ENCODE assay signal across 28 cellular contexts in genomic region chr1:201842472-201843020, GRCh38. TPM values are rescaled to one million over a fixed set of nuclear protein-coding genes. Genes with fewer than 3 reads are reported as not detected.
DNase-seq lines count a peak whose midpoint lies in the region; ATAC-seq, FAIRE-seq and TF ChIP-seq lines count a peak whose summit lies in the region.
"Had no signal": no experiment of that assay in that cellular context is flagged by ENCODE, and none has a peak within 500 bp of the region (broad histone marks: within the 10 kb centered on the region; RNA-seq: fewer than 3 reads in every experiment).

No MANE protein-coding gene starts in this region.

- no peak overlapping the region for H3K4me3 Mint-ChIP-seq in GM23338
- no peak overlapping the region for H3K4me3 Mint-ChIP-seq in WTC11
- H3K4me3 Mint-ChIP-seq: T-helper 1 cell treated with Interleukin-12 subunit alpha and Interleukin-12 subunit beta and Interleukin-4 antibody, amounts not matched to agents 30 μg/mL and 1 μg/mL, for 36 hours had no signal

- H3K27ac Mint-ChIP-seq in GM23338 (no peak overlapping the region), WTC11 (peak overlapping the region; percentile 33)
- H3K27ac Mint-ChIP-seq: T-helper 1 cell treated with Interleukin-12 subunit alpha and Interleukin-12 subunit beta and Interleukin-4 antibody, amounts not matched to agents 30 μg/mL and 1 μg/mL, for 36 hours had no signal

- H4K20me1 ChIP-seq in GM23338 (replicated peaks; ENCODE audit: insufficient read depth) (peaks cover 66% of the 10 kb centered on the region), HepG2 (ENCODE audit: insufficient read depth, low read length) (no peaks in the 10 kb centered on the region; the same call in 1 of the 2 replicates)

- ATAC-seq in GM23338 (no peak; the same call in 2 of the 3 replicates), WTC11 (no peak), HepG2 (peak; percentile 81), GM18858 (IDR thresholded peaks at IDR 0.05; ENCODE audit: unreplicated experiment) (no peak), GM18861 (IDR thresholded peaks at IDR 0.05; ENCODE audit: unreplicated experiment) (no peak)
- ATAC-seq: stimulated activated naive CD8-positive, alpha-beta T cell treated with anti-CD3 and anti-CD28 coated beads, Interleukin-15, Interleukin-2, amounts not matched to agents 100 U/mL and 50 U/mL, for 24 hours had no signal

- peak; percentile 34 for DNase-seq in CD1c-positive myeloid dendritic cell (ENCODE audit: extremely low spot score)
- DNase-seq in GM23338 (ENCODE audit: low spot score): no peak
- DNase-seq in WTC11 (ENCODE audit: low spot score): no peak
- DNase-seq in HepG2 (ENCODE audit: low spot score): peak; percentile 54
- DNase-seq in NCI-H82 (lab: John Stamatoyannopoulos, UW): no peak
- DNase-seq in medulla oblongata (ENCODE audit: extremely low spot score): no peak
- DNase-seq: activated CD4-positive, alpha-beta T cell treated with anti-CD3 and anti-CD28 coated beads, Interleukin-2, amount 50 U/mL, for 4 hours; activated CD8-positive, alpha-beta memory T cell treated with anti-CD3 and anti-CD28 coated beads, Interleukin-2, amount 50 U/mL, for 48 hours; COR-L47; DND-41; effector memory CD4-positive, alpha-beta T cell; mesenchymal stem cell; MG63; NCI-H187 treated with DMSO at 0.1 percent for 48 hours; nucleus accumbens; PC-9; retina; SHP77 treated with DMSO at 0.1 percent for 48 hours; stimulated activated CD4-positive, alpha-beta T cell treated with anti-CD3 and anti-CD28 coated beads, Interleukin-4, amount 100 ng/mL, for 24 hours; stimulated activated naive CD8-positive, alpha-beta T cell treated with anti-CD3 and anti-CD28 coated beads, Interleukin-15, Interleukin-2, amounts not matched to agents 100 U/mL and 50 U/mL, for 24 hours; thyroid gland; WERI-Rb-1 had no signal

- H3K27me3 Mint-ChIP-seq in GM23338 (ENCODE audit: insufficient read depth, low read depth, poor library complexity) (no peaks in the 10 kb centered on the region), WTC11 (ENCODE audit: low read depth) (no peaks in the 10 kb centered on the region)

- no peaks in the 10 kb centered on the region for H3K9me3 Mint-ChIP-seq in GM23338
- H3K9me3 Mint-ChIP-seq in WTC11: no peaks in the 10 kb centered on the region
- H3K9me3 Mint-ChIP-seq: T-helper 1 cell treated with Interleukin-12 subunit alpha and Interleukin-12 subunit beta and Interleukin-4 antibody, amounts not matched to agents 30 μg/mL and 1 μg/mL, for 36 hours had no signal

- no peak for TF ChIP-seq RAD21 in HepG2 (CRISPR knock-in tag; IDR thresholded peaks at IDR 0.05)

- 10% methylated on average over 2 of the region's 2 CpGs for WGBS in HepG2 (ENCODE audit: low lambda C conversion rate)

- no peak for FAIRE-seq in HepG2 (lab: Jason Lieb, UNC)
- FAIRE-seq: colon, H54 had no signal

- H3K27ac ChIP-seq in GM23338 (ENCODE audit: low read depth) (peak overlapping the region; percentile 48; the same call in 1 of the 2 replicates), HepG2 (ENCODE audit: extremely low read length, insufficient read depth, low read length) (peak overlapping the region; percentile 37)
- H3K27ac ChIP-seq: esophagus muscularis mucosa, PC-9, thyroid gland, WERI-Rb-1 had no signal

- TF ChIP-seq CTCF in GM23338 (conservative IDR thresholded peaks at IDR 0.05; ENCODE audit: low read depth in 2 of 2): no peak
- TF ChIP-seq CTCF in WTC11 (IDR thresholded peaks at IDR 0.05): no peak
- TF ChIP-seq CTCF in HepG2 (CRISPR knock-in tag; IDR thresholded peaks at IDR 0.05): no peak

- H2AFZ ChIP-seq in GM23338 (no peak overlapping the region), HepG2 (ENCODE audit: low read length) (no peak overlapping the region)
- H2AFZ ChIP-seq: PC-9 had no signal

- H3K4me3 ChIP-seq in GM23338 (0 out of 2 replicates have a peak overlapping the region, but pooled peaks have one; percentile 16), HepG2 (replicated peaks in 1 of 3; ENCODE audit: insufficient read depth in 1 of 3, low read depth in 2 of 3, low read length in 3 of 3) (no peak overlapping the region)
- H3K4me3 ChIP-seq: esophagus muscularis mucosa, MG63, PC-9, thyroid gland had no signal

- H3K4me1 ChIP-seq in GM23338 (ENCODE audit: insufficient read depth) (peaks cover 27% of the 10 kb centered on the region), HepG2 (ENCODE audit: insufficient read depth, low read length) (peaks cover 43% of the 10 kb centered on the region)

- no peaks in the 10 kb centered on the region for H3K9me3 ChIP-seq in HepG2 (ENCODE audit: low read length)
- H3K9me3 ChIP-seq: esophagus muscularis mucosa, MG63, thyroid gland had no signal

- H3K4me1 Mint-ChIP-seq in GM23338 (peaks cover 29% of the 10 kb centered on the region), WTC11 (peaks cover 29% of the 10 kb centered on the region)

- no peak for TF ChIP-seq POLR2A in HepG2 (IDR thresholded peaks at IDR 0.05; ENCODE audit: insufficient read depth in 1 of 2, low read depth in 2 of 2, low read length in 2 of 2)

- no peaks in the 10 kb centered on the region for H3K9me2 ChIP-seq in GM23338 (ENCODE audit: insufficient read depth)

- POLR2A ChIA-PET in WTC11 (lab: Charles Lee) (no interaction called here), HepG2 (lab: Yijun Ruan, JAX) (interaction anchor here (1.6 kb wide), 1 partner anchor 13 kb away, joined by 10 read pairs; the partner anchor contains the start of gene IPO9)

- H3K9ac ChIP-seq in HepG2 (ENCODE audit: insufficient read depth, low read depth, low read length): no peak overlapping the region

- H3K36me3 Mint-ChIP-seq in GM23338 (ENCODE audit: low read depth): peaks cover 14% of the 10 kb centered on the region
- H3K36me3 Mint-ChIP-seq in WTC11: peaks cover 13% of the 10 kb centered on the region

- peaks cover 100% of the 10 kb centered on the region for H3K79me2 ChIP-seq in GM23338 (replicated peaks; ENCODE audit: insufficient read depth)
- peaks cover 76% of the 10 kb centered on the region for H3K79me2 ChIP-seq in HepG2 (ENCODE audit: insufficient read depth, low read length)

- no TSS peak for BruUV-seq in HepG2 (replicated peaks; lab: Mats Ljungman, UMichigan)

- TF ChIP-seq EP300 in HepG2 (IDR thresholded peaks at IDR 0.05; ENCODE audit: low read depth in 2 of 2, low read length in 2 of 2) (peak in 1 of 2 experiments; percentile 48; a peak in 1 of 4 replicates), HepG2 (CRISPR knock-in tag; IDR thresholded peaks at IDR 0.05; ENCODE audit: borderline replicate concordance) (no peak)

- intact Hi-C loops in HepG2 (cut with micrococcal nuclease; ENCODE audit: unreplicated experiment): no loop called here

- in situ Hi-C loops in HepG2 (cut with HindIII; ENCODE audit: extremely low pct_ligation_motif_present, low pct_unique_long_range_greater_than_20kb): no loop called here

- CTCF ChIA-PET in WTC11 (lab: Charles Lee) (interaction anchor here (0.9 to 5.6 kb wide), 4 partner anchors 13 to 312 kb away, joined by 3 to 29 read pairs (median 5); partner anchors contain the start of gene IPO9), HepG2 (lab: Yijun Ruan, JAX; ENCODE audit: low intra/inter-chr PET ratio, low total read pairs) (no interaction called here)

- H3K27me3 ChIP-seq in GM23338 (ENCODE audit: insufficient read depth) (no peaks in the 10 kb centered on the region), HepG2 (ENCODE audit: control insufficient read depth in 1 of 2, insufficient read depth in 2 of 2, low read length in 2 of 2) (no peaks in the 10 kb centered on the region)
- H3K27me3 ChIP-seq: esophagus muscularis mucosa, MG63, thyroid gland had no signal

- H3K4me2 ChIP-seq in GM23338 (peak overlapping the region; percentile 52), HepG2 (ENCODE audit: low read depth, low read length) (no peak overlapping the region; the same call in 1 of the 2 replicates)
- H3K4me2 ChIP-seq: PC-9 had no signal

- no peaks in the 10 kb centered on the region for H3F3A ChIP-seq in GM23338 (replicated peaks; ENCODE audit: low read depth)

- H3K36me3 ChIP-seq in GM23338 (ENCODE audit: insufficient read depth) (peaks cover 4% of the 10 kb centered on the region; the same call in 1 of the 2 replicates), HepG2 (replicated peaks in 1 of 2; ENCODE audit: control insufficient read depth in 1 of 2, insufficient read depth in 2 of 2, low read length in 2 of 2) (peaks cover 2 to 16% of the 10 kb centered on the region in 2 experiments; a peak in 3 of 5 replicates)
- H3K36me3 ChIP-seq: thyroid gland had no signal

RNA-seq across cellular contexts. Expression of gene IPO9, which starts 13.6 kb away (rescaled TPM):
- total RNA-seq in GM23338 (2014; rRNA removed; shearing (Covaris generic)): 41.1 and 47.6 TPM in 2 replicates
- polyA plus RNA-seq in GM23338 (2016; fragmentation: Nextera tagmentation; extraction: Ambion mirVana) (70.8 and 87.4 TPM in 2 replicates), HepG2 (2011; rRNA removed) (24.6 and 31.0 TPM in 2 replicates)
- total RNA-seq in WTC11 (2021) (94.1 to 98.6 TPM (median 97.2 TPM) in 3 replicates), HepG2 (2016; rRNA removed; fragmentation: Illumina TruSeq; extraction: Trizol) (34.8 and 54.2 TPM in 2 replicates)
- 2.7 and 3.0 TPM in 2 replicates for total RNA-seq in HepG2 (2016; cell fraction: cytosol; rRNA removed; fragmentation: Illumina TruSeq; extraction: Trizol; ENCODE audit: low read depth)
- 33.2 and 45.5 TPM in 2 replicates for total RNA-seq in HepG2 (2016; cell fraction: insoluble cytoplasmic fraction; rRNA removed; fragmentation: Illumina TruSeq; extraction: Trizol)
- 17.5 and 18.0 TPM in 2 replicates for total RNA-seq in HepG2 (2016; cell fraction: membrane; rRNA removed; fragmentation: Illumina TruSeq; extraction: Trizol)
- 36.0 and 37.9 TPM in 2 replicates for total RNA-seq in HepG2 (2016; cell fraction: nucleus; rRNA removed; fragmentation: Illumina TruSeq; extraction: Trizol)
- 13.7 and 14.3 TPM in 2 replicates for polyA plus RNA-seq in HepG2 (2011; cell fraction: cytosol; rRNA removed)
- 28.0 and 34.2 TPM in 2 replicates for polyA plus RNA-seq in HepG2 (2011; cell fraction: nucleus; rRNA removed)
- 19.5 and 22.2 TPM in 2 replicates for polyA plus RNA-seq in HepG2 (2012)
- polyA plus RNA-seq in HepG2 (2016; cell fraction: cytosol; fragmentation: Illumina TruSeq; extraction: Trizol; ENCODE audit: low read depth): 4.2 and 6.1 TPM in 2 replicates
- 61.7 and 63.3 TPM in 2 replicates for polyA plus RNA-seq in HepG2 (2016; cell fraction: insoluble cytoplasmic fraction; fragmentation: Illumina TruSeq; extraction: Trizol; ENCODE audit: low read depth)
- polyA plus RNA-seq in HepG2 (2016; cell fraction: membrane; fragmentation: Illumina TruSeq; extraction: Trizol; ENCODE audit: low read depth): 15.5 and 18.5 TPM in 2 replicates
- 63.6 and 67.7 TPM in 2 replicates for polyA plus RNA-seq in HepG2 (2016; cell fraction: nucleus; fragmentation: Illumina TruSeq; extraction: Trizol; ENCODE audit: insufficient read depth, low read depth)
- polyA minus RNA-seq in HepG2 (2011; rRNA and poly(A)+ RNA removed; ENCODE audit: low replicate concordance): 39.2 and 117 TPM in 2 replicates
- 19.0 and 19.9 TPM in 2 replicates for polyA minus RNA-seq in HepG2 (2011; cell fraction: cytosol; rRNA and poly(A)+ RNA removed)
- 25.9 and 27.0 TPM in 2 replicates for polyA minus RNA-seq in HepG2 (2011; cell fraction: nucleus; rRNA and poly(A)+ RNA removed)

RNA-seq across cellular contexts. Expression of gene SHISA4, which starts 46.2 kb away (rescaled TPM):
- 3.8 and 9.2 TPM in 2 replicates for total RNA-seq in GM23338 (2014; rRNA removed; shearing (Covaris generic))
- polyA plus RNA-seq in GM23338 (2016; fragmentation: Nextera tagmentation; extraction: Ambion mirVana) (5.4 and 8.0 TPM in 2 replicates), HepG2 (2011; rRNA removed) (1.0 and 1.1 TPM in 2 replicates)
- total RNA-seq in WTC11 (2021) (6.3 to 9.9 TPM (median 8.1 TPM) in 3 replicates), HepG2 (2016; rRNA removed; fragmentation: Illumina TruSeq; extraction: Trizol) (0.24 and 0.51 TPM in 2 replicates)
- 0.97 and 1.8 TPM in 2 replicates for total RNA-seq in HepG2 (2016; cell fraction: cytosol; rRNA removed; fragmentation: Illumina TruSeq; extraction: Trizol; ENCODE audit: low read depth)
- 0.21 and 0.45 TPM in 2 replicates for total RNA-seq in HepG2 (2016; cell fraction: insoluble cytoplasmic fraction; rRNA removed; fragmentation: Illumina TruSeq; extraction: Trizol)
- total RNA-seq in HepG2 (2016; cell fraction: membrane; rRNA removed; fragmentation: Illumina TruSeq; extraction: Trizol): 0.86 and 1.4 TPM in 2 replicates
- total RNA-seq in HepG2 (2016; cell fraction: nucleus; rRNA removed; fragmentation: Illumina TruSeq; extraction: Trizol): 0.44 and 0.47 TPM in 2 replicates
- polyA plus RNA-seq in HepG2 (2011; cell fraction: cytosol; rRNA removed): 0.59 and 1.4 TPM in 2 replicates
- 0.83 and 1.5 TPM in 2 replicates for polyA plus RNA-seq in HepG2 (2011; cell fraction: nucleus; rRNA removed)
- polyA plus RNA-seq in HepG2 (2012): 0.17 TPM in 1 of 2 replicates, not detected in the other
- 2.6 and 3.1 TPM in 2 replicates for polyA plus RNA-seq in HepG2 (2016; cell fraction: cytosol; fragmentation: Illumina TruSeq; extraction: Trizol; ENCODE audit: low read depth)
- 0.36 and 0.81 TPM in 2 replicates for polyA plus RNA-seq in HepG2 (2016; cell fraction: insoluble cytoplasmic fraction; fragmentation: Illumina TruSeq; extraction: Trizol; ENCODE audit: low read depth)
- 2.1 and 2.2 TPM in 2 replicates for polyA plus RNA-seq in HepG2 (2016; cell fraction: membrane; fragmentation: Illumina TruSeq; extraction: Trizol; ENCODE audit: low read depth)
- 0.72 and 1.3 TPM in 2 replicates for polyA plus RNA-seq in HepG2 (2016; cell fraction: nucleus; fragmentation: Illumina TruSeq; extraction: Trizol; ENCODE audit: insufficient read depth, low read depth)
- 1.0 and 5.4 TPM in 2 replicates for polyA minus RNA-seq in HepG2 (2011; rRNA and poly(A)+ RNA removed; ENCODE audit: low replicate concordance)
- polyA minus RNA-seq in HepG2 (2011; cell fraction: cytosol; rRNA and poly(A)+ RNA removed): not detected in 2 replicates
- not detected in 2 replicates for polyA minus RNA-seq in HepG2 (2011; cell fraction: nucleus; rRNA and poly(A)+ RNA removed)

Comparison
In these comparisons a context has a peak if more than half of its experiments do, and no peak if none do; other contexts are left out.
1. DNase-seq: peak in CD1c-positive myeloid dendritic cell (single experiment) and HepG2 (single experiment); none in GM23338 (single experiment), WTC11 (single experiment), NCI-H82 (single experiment) and medulla oblongata (single experiment).